Comparison of ENCODE assay signal across 19 cellular contexts in the genomic region with DNA sequence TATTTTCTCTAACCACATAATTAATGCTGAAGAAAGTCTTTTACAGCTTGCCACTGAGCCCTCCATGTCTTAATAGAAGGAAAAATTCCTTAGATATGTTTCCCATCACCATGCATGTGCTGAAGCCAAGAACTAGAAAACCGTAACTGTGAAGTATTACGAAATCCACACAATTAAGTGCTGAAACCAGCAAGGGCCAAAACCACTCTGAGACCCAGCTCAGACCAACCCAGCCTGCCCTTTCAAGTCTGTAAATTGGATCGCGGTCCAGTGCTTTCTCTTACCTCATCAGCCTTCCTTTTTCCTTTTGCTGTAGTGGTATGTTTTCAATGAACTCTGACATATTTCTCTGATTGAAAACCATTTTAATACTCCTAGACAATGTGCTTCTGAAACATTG. TPM values are rescaled to one million over a fixed set of nuclear protein-coding genes. Genes with fewer than 3 reads are reported as not detected.
DNase-seq lines count a peak whose midpoint lies in the region; ATAC-seq and TF ChIP-seq lines count a peak whose summit lies in the region.
"Had no signal": no experiment of that assay in that cellular context is flagged by ENCODE, and none has a peak within 500 bp of the region (broad histone marks: within the 10 kb centered on the region; RNA-seq: fewer than 3 reads in every experiment).

No MANE protein-coding gene starts in this region.

- H3K9me3 ChIP-seq in psoas muscle (no peaks in the 10 kb centered on the region), T-helper 17 cell (ENCODE audit: control insufficient read depth, low read length, poor library complexity, severe bottlenecking) (no peaks in the 10 kb centered on the region)
- H3K9me3 ChIP-seq: ascending aorta, ovary had no signal

- WGBS in psoas muscle, 3 donors: 46 to 69% (median 50%) methylated on average over 4 of the region's 4 CpGs

- intact Hi-C loops in psoas muscle (cut with DNase I): no loop called here

- DNase-seq in EH (ENCODE audit: low read depth): peak; percentile 75
- DNase-seq in NCI-H226: peak; percentile 54
- DNase-seq in fibroblast of villous mesenchyme (ENCODE audit: low read depth): peak; percentile 90
- DNase-seq in psoas muscle: peak; percentile 24 to 68
- DNase-seq in T-helper 17 cell: no peak
- no peak for DNase-seq in NCI-H526 treated with DMSO at 0.1 percent for 48 hours (lab: John Stamatoyannopoulos, UW)
- no peak for DNase-seq in stimulated activated CD8-positive, alpha-beta memory T cell treated with anti-CD3 and anti-CD28 coated beads, Interleukin-4, amount 100 ng/mL, for 48 hours
- DNase-seq: activated CD4-positive, alpha-beta T cell treated with anti-CD3 and anti-CD28 coated beads for 36 hours; activated T-cell treated with anti-CD3 and anti-CD28 coated beads, Interleukin-2, amount 50 U/mL, for 72 hours; effector memory CD4-positive, alpha-beta T cell; MM.1S; OCI-M1; stimulated activated CD4-positive, alpha-beta T cell treated with anti-CD3 and anti-CD28 coated beads, Interleukin-2, amount 100 ng/mL, for 48 hours; stimulated activated naive CD8-positive, alpha-beta T cell treated with anti-CD3 and anti-CD28 coated beads, Interleukin-15, amount 100 ng/mL, for 72 hours had no signal

- no peak overlapping the region for H3K4me3 Mint-ChIP-seq in T-helper 17 cell
- H3K4me3 Mint-ChIP-seq: activated CD4-positive, alpha-beta T cell treated with anti-CD3 and anti-CD28 coated beads for 36 hours; activated T-cell treated with anti-CD3 and anti-CD28 coated beads, Interleukin-2, amount 50 U/mL, for 72 hours; CD14-positive monocyte; mesothelial cell of epicardium; stimulated activated naive CD8-positive, alpha-beta T cell treated with anti-CD3 and anti-CD28 coated beads, Interleukin-15, amount 100 ng/mL, for 72 hours had no signal

- no peaks in the 10 kb centered on the region for H3K36me3 Mint-ChIP-seq in T-helper 17 cell (ENCODE audit: low read depth)
- H3K36me3 Mint-ChIP-seq: CD14-positive monocyte, mesothelial cell of epicardium had no signal

- no peaks in the 10 kb centered on the region for H3K27me3 Mint-ChIP-seq in T-helper 17 cell
- H3K27me3 Mint-ChIP-seq: stimulated activated naive CD8-positive, alpha-beta T cell treated with anti-CD3 and anti-CD28 coated beads, Interleukin-15, amount 100 ng/mL, for 72 hours had no signal

- no peaks in the 10 kb centered on the region for H3K4me1 Mint-ChIP-seq in T-helper 17 cell
- H3K4me1 Mint-ChIP-seq: activated CD4-positive, alpha-beta T cell treated with anti-CD3 and anti-CD28 coated beads for 36 hours; CD14-positive monocyte; stimulated activated naive CD8-positive, alpha-beta T cell treated with anti-CD3 and anti-CD28 coated beads, Interleukin-15, amount 100 ng/mL, for 72 hours had no signal

- TF ChIP-seq CTCF in fibroblast of villous mesenchyme (IDR thresholded peaks at IDR 0.05; ENCODE audit: insufficient read depth, low read depth, low read length) (no peak), psoas muscle (IDR thresholded peaks at IDR 0.05) (no peak)

- H3K4me1 ChIP-seq in psoas muscle: no peaks in the 10 kb centered on the region
- H3K4me1 ChIP-seq: ascending aorta had no signal

- ATAC-seq in psoas muscle: peak in 2 of 4 donors; percentile 49 to 64
- no peak for ATAC-seq in T-helper 17 cell
- no peak for ATAC-seq in HG03442 (IDR thresholded peaks at IDR 0.05; ENCODE audit: unreplicated experiment)
- ATAC-seq: activated CD4-positive, alpha-beta T cell treated with anti-CD3 and anti-CD28 coated beads for 36 hours; activated T-cell treated with anti-CD3 and anti-CD28 coated beads, Interleukin-2, amount 50 U/mL, for 72 hours; stimulated activated naive CD8-positive, alpha-beta T cell treated with anti-CD3 and anti-CD28 coated beads, Interleukin-15, amount 100 ng/mL, for 72 hours had no signal

- no peaks in the 10 kb centered on the region for H3K36me3 ChIP-seq in psoas muscle (ENCODE audit: insufficient read depth in 1 of 2, low read depth in 1 of 2)
- H3K36me3 ChIP-seq: ascending aorta, ovary had no signal

- no peaks in the 10 kb centered on the region for H3K27me3 ChIP-seq in psoas muscle (ENCODE audit: insufficient read depth in 3 of 3, low read length in 2 of 3)
- H3K27me3 ChIP-seq: ascending aorta, ovary had no signal

- H3K4me3 ChIP-seq in fibroblast of villous mesenchyme (ENCODE audit: low read depth, low read length) (no peak overlapping the region), psoas muscle (no peak overlapping the region)
- H3K4me3 ChIP-seq: ascending aorta, ovary had no signal

- H3K27ac Mint-ChIP-seq in T-helper 17 cell: no peak overlapping the region
- H3K27ac Mint-ChIP-seq: activated CD4-positive, alpha-beta T cell treated with anti-CD3 and anti-CD28 coated beads for 36 hours; activated T-cell treated with anti-CD3 and anti-CD28 coated beads, Interleukin-2, amount 50 U/mL, for 72 hours; CD14-positive monocyte; mesothelial cell of epicardium; stimulated activated naive CD8-positive, alpha-beta T cell treated with anti-CD3 and anti-CD28 coated beads, Interleukin-15, amount 100 ng/mL, for 72 hours had no signal

- no peak overlapping the region for H3K27ac ChIP-seq in psoas muscle
- H3K27ac ChIP-seq: ascending aorta, ovary had no signal

RNA-seq across cellular contexts. Expression of gene SEMA5A, which starts 26.3 kb away (rescaled TPM):
- 72.5 and 74.7 TPM in 2 replicates for total RNA-seq in fibroblast of villous mesenchyme
- total RNA-seq in psoas muscle: 1 to 10 TPM in 3 of 4 donors, under 1 TPM in 1; 0.66 to 3.9 (median 1.3) TPM
- polyA plus RNA-seq in psoas muscle: under 1 TPM; 0.24 to 0.47 (median 0.34) TPM
- under 1 TPM; 0.75 to 0.94 TPM for total RNA-seq in T-helper 17 cell
- polyA plus RNA-seq: CD14-positive monocyte had no signal

Comparison
In these comparisons a context has a peak if more than half of its experiments do, and no peak if none do; other contexts are left out.
1. DNase-seq: peak in EH (single experiment), NCI-H226 (single experiment), fibroblast of villous mesenchyme (single experiment) and psoas muscle (2 of 2); none in T-helper 17 cell (0 of 3), NCI-H526 treated with DMSO at 0.1 percent for 48 hours (single experiment) and stimulated activated CD8-positive, alpha-beta memory T cell treated with anti-CD3 and anti-CD28 coated beads, Interleukin-4, amount 100 ng/mL, for 48 hours (single experiment).
2. RNA of gene SEMA5A, which starts 26.3 kb away (total RNA-seq): 72.5 to 74.7 TPM in fibroblast of villous mesenchyme; 0.66 to 3.9 TPM in psoas muscle and 0.75 to 0.94 TPM in T-helper 17 cell; every median in the first group is over 10 times any median in the second.